In the genomic region with DNA sequence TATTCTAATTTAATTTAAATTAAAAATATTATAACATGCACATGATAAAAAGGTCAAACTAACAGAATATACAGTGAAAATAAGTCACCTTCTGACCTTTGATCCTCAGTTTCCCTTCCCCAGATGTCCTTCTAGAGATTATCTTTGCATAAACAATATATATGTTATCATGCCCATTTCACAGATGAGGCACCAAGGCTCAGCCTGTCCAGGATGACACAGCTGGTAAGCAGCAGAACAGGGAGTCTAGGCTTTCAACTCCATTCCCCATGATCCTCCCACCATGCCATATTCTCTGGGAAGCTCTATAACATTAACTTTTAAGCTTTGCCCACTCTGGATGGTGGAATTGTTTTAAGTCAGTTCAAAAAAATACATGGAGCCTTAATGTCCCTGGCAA, we compare ENCODE assay signal across 8 cellular contexts.
"Had no signal": no experiment of that assay in that cellular context is flagged by ENCODE, and none has a peak within 500 bp of the region (broad histone marks: within the 10 kb centered on the region; RNA-seq: fewer than 3 reads in every experiment).

No MANE protein-coding gene starts in this region.

- ATAC-seq: GM12878 had no signal

- FAIRE-seq: G401.6, GM12878, GM12891, GM12892, GM18507, GM19239 had no signal

- H3K4me3 ChIP-seq: GM12878 had no signal

- DNase-seq: GDM1, GF-D8 had no signal
